ENCODE assay signal across 10 cellular contexts in the genomic region with DNA sequence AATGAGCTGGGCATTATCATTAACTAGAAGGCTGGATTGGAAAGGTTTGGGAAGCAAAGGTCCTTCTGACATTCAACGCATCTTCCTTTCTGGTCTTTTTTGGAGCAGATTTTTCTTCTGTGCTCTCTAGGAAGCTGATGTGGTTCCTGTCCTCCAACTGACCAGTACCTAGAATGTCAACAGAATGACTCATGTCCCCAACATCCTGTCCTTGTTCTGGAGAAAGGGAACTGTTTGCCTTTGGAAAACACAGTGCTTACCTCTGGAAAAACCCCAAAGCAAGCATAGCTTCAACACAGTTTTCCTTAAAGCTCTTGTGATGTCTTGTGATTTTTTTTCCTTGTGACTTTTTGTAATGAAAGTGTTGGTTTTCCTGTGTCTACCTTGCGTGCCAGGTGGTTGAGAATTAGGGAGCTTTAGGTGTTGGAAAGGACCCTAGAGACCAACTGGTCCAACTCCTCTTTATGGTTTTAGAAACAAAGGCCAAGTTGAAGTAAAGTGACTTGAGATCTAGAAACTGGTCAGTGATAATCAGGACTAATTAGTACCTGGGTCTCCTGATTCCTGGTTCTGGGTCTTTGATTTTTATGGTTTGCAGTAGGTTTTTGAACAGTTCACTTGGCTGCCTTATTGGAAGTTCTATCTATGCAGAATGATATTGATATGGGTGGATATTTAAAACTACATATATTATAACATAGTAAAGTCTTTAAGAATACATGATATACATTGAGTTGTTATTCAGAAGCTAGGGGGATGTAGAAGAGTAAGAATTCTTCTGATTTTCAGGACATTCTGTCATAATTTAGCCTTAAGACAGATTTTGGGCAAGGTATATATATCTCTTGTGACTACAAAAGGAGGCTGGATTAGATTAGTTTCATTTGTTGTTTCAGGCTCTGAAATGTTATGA.
DNase-seq lines count a peak whose midpoint lies in the region; ATAC-seq lines count a peak whose summit lies in the region.
"Had no signal": no experiment of that assay in that cellular context is flagged by ENCODE, and none has a peak within 500 bp of the region (broad histone marks: within the 10 kb centered on the region; RNA-seq: fewer than 3 reads in every experiment).

No MANE protein-coding gene starts in this region.

- peak; percentile 73 for DNase-seq in A172 (ENCODE audit: low spot score)
- peak; percentile 56 to 92 for DNase-seq in SW 1271 (lab: John Stamatoyannopoulos, UW)
- no peak for DNase-seq in left colon
- no peak for DNase-seq in cerebellar nuclear complex (lab: John Stamatoyannopoulos, UW)
- no peak for DNase-seq in T-helper 2 cell
- DNase-seq in KBM-7: no peak
- DNase-seq: activated CD4-positive, alpha-beta T cell treated with anti-CD3 and anti-CD28 coated beads for 36 hours; NCI-H1436 treated with DMSO at 0.1 percent for 48 hours had no signal

- ATAC-seq in GM21723 (IDR thresholded peaks at IDR 0.05; ENCODE audit: unreplicated experiment) (peak; percentile 17), left colon (peak; percentile 59), esophagus mucosa (no peak)

- in situ Hi-C loops in KBM-7 (cut with MboI; ENCODE audit: low pct_unique_long_range_greater_than_20kb, low sequenced_read_pairs): no loop called here

- intact Hi-C loops in left colon (cut with DNase I, micrococcal nuclease): no loop called here

Comparison
In these comparisons a context has a peak if more than half of its experiments do, and no peak if none do; other contexts are left out.
1. DNase-seq: peak in A172 (single experiment) and SW 1271 (2 of 2); none in left colon (0 of 2), cerebellar nuclear complex (0 of 2), T-helper 2 cell (0 of 5) and KBM-7 (single experiment).